ENCODE assay signal across 7 cellular contexts in the genomic region with DNA sequence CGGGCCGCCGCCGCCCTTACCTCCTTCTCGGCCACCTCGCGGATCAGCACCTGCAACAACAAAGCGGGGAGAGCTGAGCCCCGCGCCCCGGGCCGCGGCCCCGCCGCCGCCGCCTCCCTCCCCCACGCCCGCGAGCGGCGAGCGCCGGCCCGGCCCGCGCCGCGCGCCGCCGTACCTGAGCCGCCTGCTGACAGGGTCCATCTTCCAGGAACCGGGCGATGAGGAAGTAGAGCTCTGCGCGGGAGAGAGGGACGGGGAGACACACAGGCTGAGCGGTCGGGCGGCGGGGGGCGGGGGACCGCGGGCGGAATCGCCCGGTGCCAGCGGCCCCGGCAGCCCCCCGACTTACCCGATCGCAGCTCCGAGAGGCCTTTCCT. TPM values are rescaled to one million over a fixed set of nuclear protein-coding genes. Genes with fewer than 3 reads are reported as not detected.
DNase-seq lines count a peak whose midpoint lies in the region; ATAC-seq lines count a peak whose summit lies in the region.

No MANE protein-coding gene starts in this region.

- H3K4me1 Mint-ChIP-seq in naive B cell: peaks cover 12 to 38% (median 26%) of the 10 kb centered on the region in 3 donors

- H3K36me3 Mint-ChIP-seq in naive B cell: no peaks in the 10 kb centered on the region

- H3K27me3 ChIP-seq in effector memory CD4-positive, alpha-beta T cell (replicated peaks; ENCODE audit: control insufficient read depth, insufficient read depth, low read length, poor library complexity, severe bottlenecking): no peaks in the 10 kb centered on the region

- peak overlapping the region; percentile 94 for H3K9ac ChIP-seq in SK-N-MC (ENCODE audit: insufficient read length)

- peak overlapping the region; percentile 95 to 98 (median 97) for H3K27ac Mint-ChIP-seq in naive B cell

- H3K9me3 Mint-ChIP-seq in naive B cell: no peaks in the 10 kb centered on the region

- peak overlapping the region; percentile 96 for H3K4me3 ChIP-seq in SK-N-MC
- peak overlapping the region; percentile 99 for H3K4me3 ChIP-seq in effector memory CD4-positive, alpha-beta T cell (ENCODE audit: insufficient read depth, low read depth, low read length, poor library complexity, severe bottlenecking)

- H3K27ac ChIP-seq in SK-N-MC: peak overlapping the region; percentile 95
- H3K27ac ChIP-seq in effector memory CD4-positive, alpha-beta T cell (ENCODE audit: insufficient read depth, low read length, poor library complexity, severe bottlenecking): peak overlapping the region; percentile 95

- no peaks in the 10 kb centered on the region for H3K9me3 ChIP-seq in SK-N-MC (ENCODE audit: low read depth, low read length)
- H3K9me3 ChIP-seq in effector memory CD4-positive, alpha-beta T cell (ENCODE audit: control insufficient read depth, low read length): no peaks in the 10 kb centered on the region

- peaks cover 35% of the 10 kb centered on the region for H3K36me3 ChIP-seq in SK-N-MC (ENCODE audit: insufficient read depth, low read length)
- no peaks in the 10 kb centered on the region for H3K36me3 ChIP-seq in effector memory CD4-positive, alpha-beta T cell (ENCODE audit: control insufficient read depth, insufficient read depth, low read length)

- peak; percentile 54 for DNase-seq in GM03348 (ENCODE audit: low spot score)
- DNase-seq in SK-N-MC (ENCODE audit: low read depth, low spot score): no peak
- peak in 2 of 3 donors; percentile 36 to 50 for DNase-seq in effector memory CD4-positive, alpha-beta T cell
- no peak for DNase-seq in naive B cell
- DNase-seq in putamen (ENCODE audit: low spot score): no peak

- ATAC-seq in GM19463 (IDR thresholded peaks at IDR 0.05; ENCODE audit: unreplicated experiment): peak; percentile 21
- ATAC-seq in HG03457 (IDR thresholded peaks at IDR 0.05; ENCODE audit: unreplicated experiment): peak; percentile 8
- ATAC-seq in naive B cell (ENCODE audit: low read depth in 2 of 2): peak; percentile 15 to 18

- peaks cover 14% of the 10 kb centered on the region for H3K4me1 ChIP-seq in effector memory CD4-positive, alpha-beta T cell (ENCODE audit: control insufficient read depth, insufficient read depth, low read length, poor library complexity, severe bottlenecking)

- H3K4me3 Mint-ChIP-seq in naive B cell: peak overlapping the region; percentile 94 to 99 (median 96)

- peaks cover 0 to 14% (median 4%) of the 10 kb centered on the region in 3 donors for H3K27me3 Mint-ChIP-seq in naive B cell

RNA-seq across cellular contexts. Expression of a gene that starts 0.4 kb away (rescaled TPM):
- 10 to 100 TPM in 5 of 6 donors, 1 to 10 TPM in 1; 9.0 to 18.7 (median 14.5) TPM for polyA plus RNA-seq in naive B cell (ENCODE audit: low read depth in 6 of 6)

Comparison
In these comparisons a context has a peak if more than half of its experiments do, and no peak if none do; other contexts are left out.
1. DNase-seq: peak in GM03348 (single experiment) and effector memory CD4-positive, alpha-beta T cell (2 of 3); none in SK-N-MC (single experiment), naive B cell (single experiment) and putamen (single experiment).
2. Peak in every context shown above with its lines, with median percentiles within 50 percentile points of each other: ATAC-seq.